Comparison of ENCODE assay signal across 18 cellular contexts in genomic region chr10:78571286-78571685, GRCh38.
"Had no signal": no experiment of that assay in that cellular context is flagged by ENCODE, and none has a peak within 500 bp of the region (broad histone marks: within the 10 kb centered on the region; RNA-seq: fewer than 3 reads in every experiment).

No MANE protein-coding gene starts in this region.

- H3K27me3 ChIP-seq: upper lobe of right lung had no signal

- H3K36me3 ChIP-seq: upper lobe of right lung had no signal

- H3K36me3 Mint-ChIP-seq: activated CD4-positive, alpha-beta memory T cell treated with anti-CD3 and anti-CD28 coated beads for 36 hours; activated naive CD4-positive, alpha-beta T cell treated with anti-CD3 and anti-CD28 coated beads, Interleukin-2, amount 50 U/mL, for 72 hours; mesothelial cell of epicardium; naive thymus-derived CD4-positive, alpha-beta T cell had no signal

- DNase-seq: activated CD4-positive, alpha-beta memory T cell treated with anti-CD3 and anti-CD28 coated beads for 36 hours; activated CD4-positive, alpha-beta T cell treated with anti-CD3 and anti-CD28 coated beads, Interleukin-2, amount 10 ng/mL, durations not matched to agents 24 days and 14 days; activated CD4-positive, CD25-positive, alpha-beta regulatory T cell treated with anti-CD3 and anti-CD28 coated beads, Interleukin-2, amount 50 U/mL, for 72 hours; activated T-cell treated with anti-CD3 and anti-CD28 coated beads, Interleukin-2, amount 50 U/mL, for 4 hours; endodermal cell; foreskin fibroblast; hippocampal formation; left cardiac atrium; mammary epithelial cell; naive thymus-derived CD4-positive, alpha-beta T cell; stimulated activated CD4-positive, alpha-beta T cell treated with anti-CD3 and anti-CD28 coated beads, Interleukin-2, amount 100 ng/mL, for 48 hours; T-helper 2 cell; upper lobe of right lung had no signal

- H3K9me3 ChIP-seq: upper lobe of right lung had no signal

- H3K27ac Mint-ChIP-seq: activated CD4-positive, alpha-beta memory T cell treated with anti-CD3 and anti-CD28 coated beads for 36 hours; activated T-helper 2 cell treated with anti-CD3 and anti-CD28 coated beads, Interferon-gamma antibody, Interleukin-2, Interleukin-4, amounts not matched to agents 10 μg/mL and 5 μg/mL and 100 μg/mL, durations not matched to agents 14 hours and 24 hours and 36 hours; endodermal cell; naive thymus-derived CD4-positive, alpha-beta T cell; stimulated activated naive CD8-positive, alpha-beta T cell treated with anti-CD3 and anti-CD28 coated beads, Interleukin-15, Interleukin-2, amounts not matched to agents 100 ng/mL and 50 ng/mL, for 24 hours had no signal

- H3K9me3 Mint-ChIP-seq: activated CD4-positive, alpha-beta memory T cell treated with anti-CD3 and anti-CD28 coated beads for 36 hours; activated naive CD4-positive, alpha-beta T cell treated with anti-CD3 and anti-CD28 coated beads, Interleukin-2, amount 50 U/mL, for 72 hours; activated T-cell treated with anti-CD3 and anti-CD28 coated beads, Interleukin-2, amount 50 U/mL, for 4 hours; activated T-helper 2 cell treated with anti-CD3 and anti-CD28 coated beads, Interferon-gamma antibody, Interleukin-2, Interleukin-4, amounts not matched to agents 10 μg/mL and 5 μg/mL and 100 μg/mL, durations not matched to agents 14 hours and 24 hours and 36 hours; endodermal cell; mesothelial cell of epicardium; naive thymus-derived CD4-positive, alpha-beta T cell; stimulated activated naive CD8-positive, alpha-beta T cell treated with anti-CD3 and anti-CD28 coated beads, Interleukin-15, Interleukin-2, amounts not matched to agents 100 ng/mL and 50 ng/mL, for 24 hours had no signal

- H3K4me3 Mint-ChIP-seq: activated CD4-positive, alpha-beta memory T cell treated with anti-CD3 and anti-CD28 coated beads for 36 hours; activated CD4-positive, alpha-beta T cell treated with anti-CD3 and anti-CD28 coated beads, Interleukin-2, amount 10 ng/mL, durations not matched to agents 24 days and 14 days; activated T-cell treated with anti-CD3 and anti-CD28 coated beads, Interleukin-2, amount 50 U/mL, for 4 hours; endodermal cell; mesothelial cell of epicardium; naive thymus-derived CD4-positive, alpha-beta T cell; stimulated activated naive CD8-positive, alpha-beta T cell treated with anti-CD3 and anti-CD28 coated beads, Interleukin-15, Interleukin-2, amounts not matched to agents 100 ng/mL and 50 ng/mL, for 24 hours had no signal

- ATAC-seq: activated naive CD4-positive, alpha-beta T cell treated with anti-CD3 and anti-CD28 coated beads, Interleukin-2, amount 50 U/mL, for 72 hours; activated T-cell treated with anti-CD3 and anti-CD28 coated beads, Interleukin-2, amount 50 U/mL, for 4 hours; esophagus mucosa; naive thymus-derived CD4-positive, alpha-beta T cell had no signal

- H3K27me3 Mint-ChIP-seq: activated CD4-positive, alpha-beta T cell treated with anti-CD3 and anti-CD28 coated beads, Interleukin-2, amount 10 ng/mL, durations not matched to agents 24 days and 14 days; stimulated activated naive CD8-positive, alpha-beta T cell treated with anti-CD3 and anti-CD28 coated beads, Interleukin-15, Interleukin-2, amounts not matched to agents 100 ng/mL and 50 ng/mL, for 24 hours had no signal

- H3K4me3 ChIP-seq: upper lobe of right lung had no signal
